8 cellular contexts compared by ENCODE assay signal in genomic region chrX:115561605-115562491, GRCh38. TPM values are rescaled to one million over a fixed set of nuclear protein-coding genes. Genes with fewer than 3 reads are reported as not detected.
A peak's percentile ranks its signal among the peaks of the same experiment; 100 is the strongest.
DNase-seq lines count a peak whose midpoint lies in the region; ATAC-seq, FAIRE-seq and TF ChIP-seq lines count a peak whose summit lies in the region.

No MANE protein-coding gene starts in this region.

- FAIRE-seq in pancreas (lab: Jason Lieb, UNC), result no peak

- H3K9me3 ChIP-seq in heart left ventricle, result no peaks in the 10 kb centered on the region
- H3K9me3 ChIP-seq in pancreas, result no peaks in the 10 kb centered on the region

- no peak overlapping the region for H3K27ac Mint-ChIP-seq in activated T-helper 17 cell treated with anti-CD3 and anti-CD28 coated beads, Interleukin-2, amount 50 U/mL, for 72 hours

- H3K9me3 Mint-ChIP-seq in activated T-helper 17 cell treated with anti-CD3 and anti-CD28 coated beads, Interleukin-2, amount 50 U/mL, for 72 hours, result no peaks in the 10 kb centered on the region

- H3K36me3 ChIP-seq in heart left ventricle, result no peaks in the 10 kb centered on the region
- no peaks in the 10 kb centered on the region for H3K36me3 ChIP-seq in pancreas

- H3K27me3 Mint-ChIP-seq in activated T-helper 17 cell treated with anti-CD3 and anti-CD28 coated beads, Interleukin-2, amount 50 U/mL, for 72 hours, result peaks cover 4% of the 10 kb centered on the region

- H3K36me3 Mint-ChIP-seq in activated T-helper 17 cell treated with anti-CD3 and anti-CD28 coated beads, Interleukin-2, amount 50 U/mL, for 72 hours (ENCODE audit: low read depth), result no peaks in the 10 kb centered on the region

- no peaks in the 10 kb centered on the region for H3K4me1 Mint-ChIP-seq in activated T-helper 17 cell treated with anti-CD3 and anti-CD28 coated beads, Interleukin-2, amount 50 U/mL, for 72 hours

- peaks cover 0 to 39% (median 6%) of the 10 kb centered on the region in 12 donors for H3K4me1 ChIP-seq in heart left ventricle
- H3K4me1 ChIP-seq in pancreas, result peaks cover 0 to 20% (median 3%) of the 10 kb centered on the region in 3 donors

- H3K27ac ChIP-seq in C4-2B (peak overlapping the region; percentile 87), heart left ventricle (peak overlapping the region; percentile 79 to 96 (median 91)), pancreas (peak overlapping the region; percentile 44 to 89 (median 70))

- intact Hi-C loops in heart left ventricle (cut with DNase I), result loop anchor here in 9 of 10 donors (5.0 to 10.0 kb wide), 10 partner anchors 53 to 230 kb away; no protein-coding TSS in a partner anchor
- intact Hi-C loops in pancreas (cut with DNase I), result no loop called here

- ATAC-seq in GM21423 (IDR thresholded peaks at IDR 0.05; ENCODE audit: unreplicated experiment) (peak; percentile 27), heart left ventricle (peak; percentile 53 to 74 (median 68)), pancreas (peak; percentile 47 to 58 (median 54)), HG03108 (IDR thresholded peaks at IDR 0.05; ENCODE audit: unreplicated experiment) (no peak), GM18517 (IDR thresholded peaks at IDR 0.05; ENCODE audit: unreplicated experiment) (no peak)
- ATAC-seq in activated T-helper 17 cell treated with anti-CD3 and anti-CD28 coated beads, Interleukin-2, amount 50 U/mL, for 72 hours (replicated peaks), result no peak

- TF ChIP-seq CTCF in C4-2B (conservative IDR thresholded peaks at IDR 0.05) (no peak; the same call in 1 of the 2 replicates), heart left ventricle (IDR thresholded peaks at IDR 0.05) (peak in 1 of 12 donors; percentile 26), pancreas (IDR thresholded peaks at IDR 0.05) (no peak)

- H3K4me3 ChIP-seq in heart left ventricle, result peak overlapping the region; percentile 56 to 86 (median 72)
- peak overlapping the region; percentile 31 to 55 (median 46) for H3K4me3 ChIP-seq in pancreas

- WGBS in heart left ventricle, 4 donors, result 0 to 6% (median 2%) methylated on average over 54 to 56 of the region's 56 CpGs
- 2 to 3% methylated on average over 54 to 55 of the region's 56 CpGs for WGBS in pancreas, 2 donors

- peaks cover 0 to 54% (median 0%) of the 10 kb centered on the region in 9 donors for H3K27me3 ChIP-seq in heart left ventricle
- H3K27me3 ChIP-seq in pancreas, result peaks cover 0 to 5% (median 2%) of the 10 kb centered on the region in 4 donors

- H3K4me3 Mint-ChIP-seq in activated T-helper 17 cell treated with anti-CD3 and anti-CD28 coated beads, Interleukin-2, amount 50 U/mL, for 72 hours, result peak overlapping the region; percentile 4

- DNase-seq in NCI-H1417 (lab: John Stamatoyannopoulos, UW) (peak; percentile 80 to 85 (median 83)), heart left ventricle (peak; percentile 46 to 69 (median 53)), pancreas (peak; percentile 32 to 72 (median 42))

- TF ChIP-seq POLR2A in heart left ventricle (IDR thresholded peaks at IDR 0.05), result no peak

RNA-seq across cellular contexts. Expression of gene PLS3, which starts 0.9 kb away (rescaled TPM):
- total RNA-seq in activated T-helper 17 cell treated with anti-CD3 and anti-CD28 coated beads, Interleukin-2, amount 50 U/mL, for 72 hours, result under 1 TPM in 1 of 2 donors, not detected in 1; 0.65 TPM
- 10 to 100 TPM; 33.6 to 61.8 (median 36.6) TPM for total RNA-seq in heart left ventricle
- 10 to 100 TPM; 17.5 to 42.7 TPM for polyA plus RNA-seq in heart left ventricle
- 10 to 100 TPM; 18.4 to 42.0 (median 23.2) TPM for total RNA-seq in pancreas
- polyA plus RNA-seq in pancreas, result 10 to 100 TPM; 11.4 to 25.7 TPM

Comparison
In these comparisons a context has a peak if more than half of its experiments do, and no peak if none do; other contexts are left out.
1. ATAC-seq: peak in GM21423 (single experiment), heart left ventricle (4 of 4) and pancreas (4 of 4); none in activated T-helper 17 cell treated with anti-CD3 and anti-CD28 coated beads, Interleukin-2, amount 50 U/mL, for 72 hours (single experiment), HG03108 (single experiment) and GM18517 (single experiment).
2. RNA of gene PLS3, which starts 0.9 kb away (total RNA-seq): 33.6 to 61.8 TPM in heart left ventricle and 18.4 to 42.0 TPM in pancreas; 0.65 TPM in activated T-helper 17 cell treated with anti-CD3 and anti-CD28 coated beads, Interleukin-2, amount 50 U/mL, for 72 hours; every median in the first group is over 10 times any median in the second.
3. intact Hi-C loops: an anchor here in heart left ventricle (5.0 to 10.0 kb wide); none called in pancreas.
4. Peak in every context shown above with its lines, with median percentiles within 50 percentile points of each other: H3K27ac ChIP-seq and DNase-seq.